Comparison of ENCODE assay signal across 27 cellular contexts in the genomic region with DNA sequence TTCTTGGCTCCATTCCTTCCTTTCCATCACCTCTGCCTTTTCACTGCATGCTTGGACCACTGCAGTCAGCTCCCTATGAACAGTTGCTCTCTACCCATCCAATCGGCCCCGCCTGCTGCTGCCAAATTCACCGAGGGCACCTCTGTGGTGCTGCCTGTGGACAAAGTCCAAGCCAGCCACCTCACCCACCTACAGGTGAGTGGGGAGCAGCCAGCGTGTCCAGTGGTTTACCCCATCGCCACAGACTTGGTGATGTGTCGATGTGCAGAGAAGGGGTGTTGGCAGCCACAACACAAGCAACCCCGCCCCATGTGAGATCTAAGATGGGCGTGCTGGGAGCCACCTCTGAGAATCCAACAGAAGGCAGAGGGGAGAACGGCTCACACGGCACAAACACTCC. TPM values are rescaled to one million over a fixed set of nuclear protein-coding genes. Genes with fewer than 3 reads are reported as not detected.
"Had no signal": no experiment of that assay in that cellular context is flagged by ENCODE, and none has a peak within 500 bp of the region (broad histone marks: within the 10 kb centered on the region; RNA-seq: fewer than 3 reads in every experiment).

No MANE protein-coding gene starts in this region.

- H3K9me3 ChIP-seq: gastrocnemius medialis, sigmoid colon, spleen, suprapubic skin, thyroid gland had no signal

- H3K36me3 ChIP-seq: gastrocnemius medialis, neural progenitor cell, sigmoid colon, spleen, suprapubic skin, thyroid gland had no signal

- H3K27ac ChIP-seq: neural progenitor cell, parathyroid adenoma, sigmoid colon, spleen, suprapubic skin, thyroid gland had no signal

- H3K4me3 ChIP-seq: gastrocnemius medialis, lung, neural progenitor cell, sigmoid colon, spleen, suprapubic skin, thyroid gland had no signal

- H3K36me3 Mint-ChIP-seq: memory B cell; neural progenitor cell; stimulated activated naive B cell treated with anti-CD40 and anti-IgM and Interleukin-4, amounts not matched to agents 10 μg/mL and 1 μg/mL and 100 μg/mL, for 72 hours; type B pancreatic cell had no signal

- H3K9me3 Mint-ChIP-seq: memory B cell; nephron; neural progenitor cell; stimulated activated naive B cell treated with anti-CD40 and anti-IgM and Interleukin-4, amounts not matched to agents 10 μg/mL and 1 μg/mL and 100 μg/mL, for 72 hours; stimulated activated naive CD8-positive, alpha-beta T cell treated with anti-CD3 and anti-CD28 coated beads, Interleukin-15, Interleukin-2, amounts not matched to agents 100 ng/mL and 50 ng/mL, for 24 hours; type B pancreatic cell had no signal

- H3K4me1 Mint-ChIP-seq: memory B cell; nephron; stimulated activated naive B cell treated with anti-CD40 and anti-IgM and Interleukin-4, amounts not matched to agents 10 μg/mL and 1 μg/mL and 100 μg/mL, for 72 hours had no signal

- ATAC-seq: stimulated activated naive B cell treated with anti-CD40 and anti-IgM and Interleukin-4, amounts not matched to agents 10 μg/mL and 1 μg/mL and 100 μg/mL, for 72 hours had no signal

- H3K4me3 Mint-ChIP-seq: memory B cell; nephron; neural progenitor cell; stimulated activated naive B cell treated with anti-CD40 and anti-IgM and Interleukin-4, amounts not matched to agents 10 μg/mL and 1 μg/mL and 100 μg/mL, for 72 hours; stimulated activated naive CD8-positive, alpha-beta T cell treated with anti-CD3 and anti-CD28 coated beads, Interleukin-15, Interleukin-2, amounts not matched to agents 100 ng/mL and 50 ng/mL, for 24 hours; type B pancreatic cell had no signal

- H3K27ac Mint-ChIP-seq: memory B cell; nephron; neural progenitor cell; progenitor cell of endocrine pancreas; stimulated activated naive B cell treated with anti-CD40 and anti-IgM and Interleukin-4, amounts not matched to agents 10 μg/mL and 1 μg/mL and 100 μg/mL, for 72 hours; stimulated activated naive CD8-positive, alpha-beta T cell treated with anti-CD3 and anti-CD28 coated beads, Interleukin-15, Interleukin-2, amounts not matched to agents 100 ng/mL and 50 ng/mL, for 24 hours; type B pancreatic cell had no signal

- DNase-seq: cerebellar nuclear complex; cortex of kidney; effector CD4-positive, alpha-beta T cell; gastrocnemius medialis; spleen; stimulated activated CD4-positive, alpha-beta T cell treated with anti-CD3 and anti-CD28 coated beads, Interleukin-4, amount 100 ng/mL, for 4 hours; stimulated activated naive B cell treated with anti-CD40 and anti-IgM and Interleukin-4, amounts not matched to agents 10 μg/mL and 1 μg/mL and 100 μg/mL, for 72 hours; thyroid gland had no signal

- H3K27me3 ChIP-seq: gastrocnemius medialis, sigmoid colon, thyroid gland had no signal

- H3K4me1 ChIP-seq: gastrocnemius medialis, neural progenitor cell, parathyroid adenoma, sigmoid colon, spleen, suprapubic skin, thyroid gland had no signal

RNA-seq across cellular contexts. Expression of a gene that starts 43.7 kb away (rescaled TPM):
- total RNA-seq: dermis microvascular lymphatic vessel endothelial cell, gastrocnemius medialis, glomerular endothelial cell, liver, lung, mononuclear cell, osteoblast, progenitor cell of endocrine pancreas, sigmoid colon, skeletal muscle tissue, spleen, suprapubic skin, thyroid gland, urinary bladder had no signal
- polyA plus RNA-seq: esophagus, keratinocyte, liver, lung, sigmoid colon, spleen, urinary bladder had no signal
